12 cellular contexts compared by ENCODE assay signal in genomic region chr7:37709631-37710509, GRCh38.
DNase-seq lines count a peak whose midpoint lies in the region; ATAC-seq and TF ChIP-seq lines count a peak whose summit lies in the region.
"Had no signal": no experiment of that assay in that cellular context is flagged by ENCODE, and none has a peak within 500 bp of the region (broad histone marks: within the 10 kb centered on the region; RNA-seq: fewer than 3 reads in every experiment).

No MANE protein-coding gene starts in this region.

- H4K20me1 ChIP-seq in OCI-LY3 (ENCODE audit: insufficient read depth, low read length): no peaks in the 10 kb centered on the region

- in situ Hi-C loops in ACHN (cut with HindIII; ENCODE audit: low pct_ligation_motif_present, low pct_unique_long_range_greater_than_20kb, low sequenced_read_pairs): no loop called here

- no peaks in the 10 kb centered on the region for H3K27me3 ChIP-seq in OCI-LY3 (ENCODE audit: low read depth, low read length)

- TF ChIP-seq CTCF in OCI-LY3 (IDR thresholded peaks at IDR 0.05; ENCODE audit: low read depth, low read length) (no peak), RWPE1 (conservative IDR thresholded peaks at IDR 0.05; ENCODE audit: low read depth) (no peak)

- H3K4me3 ChIP-seq in OCI-LY3 (ENCODE audit: low read length): peak overlapping the region; percentile 8; the same call in 1 of the 2 replicates

- no peaks in the 10 kb centered on the region for H3K36me3 ChIP-seq in OCI-LY3 (replicated peaks; ENCODE audit: low read depth, low read length)

- H3K79me2 ChIP-seq in OCI-LY3 (ENCODE audit: low read length): no peaks in the 10 kb centered on the region

- no peaks in the 10 kb centered on the region for H3K9me3 ChIP-seq in OCI-LY3 (ENCODE audit: insufficient read depth, low read length)

- CTCF ChIA-PET in RWPE1 (lab: Yijun Ruan, JAX): no interaction called here

- DNase-seq in ACHN (no peak), RWPE1 (ENCODE audit: low spot score) (no peak), HuH-7 (ENCODE audit: low spot score) (no peak)
- DNase-seq: activated naive CD4-positive, alpha-beta T cell treated with anti-CD3 and anti-CD28 coated beads, Interleukin-2, amount 10 ng/mL, durations not matched to agents 7 days and 5 days; Karpas-422; kidney; SHP77 treated with DMSO at 0.1 percent for 48 hours had no signal

- peak overlapping the region; percentile 50 for H3K4me2 ChIP-seq in OCI-LY3 (ENCODE audit: low read length)

- H2AFZ ChIP-seq in OCI-LY3 (ENCODE audit: low read depth, low read length): no peak overlapping the region

- ATAC-seq in GM18870 (IDR thresholded peaks at IDR 0.05; ENCODE audit: unreplicated experiment) (peak; percentile 99), GM21390 (IDR thresholded peaks at IDR 0.05; ENCODE audit: unreplicated experiment) (peak; percentile 98), HG03025 (IDR thresholded peaks at IDR 0.05; ENCODE audit: low FRiP score, unreplicated experiment) (peak; percentile 92)
- ATAC-seq: stimulated activated memory B cell treated with anti-CD40 and anti-IgM and Interleukin-4, amounts not matched to agents 10 μg/mL and 1 μg/mL and 100 μg/mL, for 72 hours had no signal

- no peak overlapping the region for H3K9ac ChIP-seq in OCI-LY3 (ENCODE audit: low read length)

- H3K27ac ChIP-seq in OCI-LY3 (ENCODE audit: low read length) (no peak overlapping the region), RWPE1 (no peak overlapping the region)

- POLR2A ChIA-PET in RWPE1 (lab: Yijun Ruan, JAX; ENCODE audit: low non-redundant PET): no interaction called here

- peaks cover 11% of the 10 kb centered on the region for H3K4me1 ChIP-seq in OCI-LY3 (ENCODE audit: low read length)
